8 cellular contexts compared by ENCODE assay signal in genomic region chr19:19997656-19998268, GRCh38. TPM values are rescaled to one million over a fixed set of nuclear protein-coding genes. Genes with fewer than 3 reads are reported as not detected.
DNase-seq lines count a peak whose midpoint lies in the region; ATAC-seq and TF ChIP-seq lines count a peak whose summit lies in the region.

No MANE protein-coding gene starts in this region.

- no peak overlapping the region for H3K23ac ChIP-seq in mesendoderm (ENCODE audit: low read length)

- H4K5ac ChIP-seq in mesendoderm (ENCODE audit: low read length), result no peak overlapping the region

- H3K27ac ChIP-seq in breast epithelium (no peak overlapping the region), mesendoderm (ENCODE audit: low read depth, low read length) (no peak overlapping the region), thyroid gland (no peak overlapping the region)

- H2BK120ac ChIP-seq in mesendoderm (ENCODE audit: low read depth, low read length), result no peak overlapping the region

- H3K4me2 ChIP-seq in mesendoderm (ENCODE audit: low read length), result no peak overlapping the region

- no peak overlapping the region for H2BK5ac ChIP-seq in mesendoderm (ENCODE audit: low read length)

- no peak overlapping the region for H3K18ac ChIP-seq in mesendoderm (ENCODE audit: low read length)

- H3K9me3 ChIP-seq in breast epithelium (peaks cover 0 to 1% of the 10 kb centered on the region in 2 donors), thyroid gland (no peaks in the 10 kb centered on the region)

- TF ChIP-seq CTCF in breast epithelium (IDR thresholded peaks at IDR 0.05) (peak; percentile 46 to 75 (median 62)), thyroid gland (IDR thresholded peaks at IDR 0.05) (peak; percentile 47 to 77 (median 68))

- no peak overlapping the region for H3K4ac ChIP-seq in mesendoderm (ENCODE audit: low read depth, low read length)

- no peak overlapping the region for H3K9ac ChIP-seq in mesendoderm (ENCODE audit: low read length)

- H4K8ac ChIP-seq in mesendoderm (ENCODE audit: low read depth, low read length), result no peak overlapping the region

- intact Hi-C loops in breast epithelium (cut with DNase I; ENCODE audit: low total_unique reads) (no loop called here), thyroid gland (cut with DNase I) (no loop called here)

- no peaks in the 10 kb centered on the region for H3K27me3 ChIP-seq in breast epithelium
- no peaks in the 10 kb centered on the region for H3K27me3 ChIP-seq in mesendoderm (ENCODE audit: insufficient read depth, low read length, poor library complexity)
- no peaks in the 10 kb centered on the region for H3K27me3 ChIP-seq in thyroid gland

- H3K79me2 ChIP-seq in mesendoderm (ENCODE audit: control insufficient read depth, insufficient read depth, low read length), result no peaks in the 10 kb centered on the region

- no peak overlapping the region for H2BK15ac ChIP-seq in mesendoderm (replicated peaks; ENCODE audit: low read depth)

- H2AK5ac ChIP-seq in mesendoderm (ENCODE audit: low read length), result no peak overlapping the region

- TF ChIP-seq POLR2A in breast epithelium (IDR thresholded peaks at IDR 0.05), result no peak
- TF ChIP-seq POLR2A in thyroid gland (IDR thresholded peaks at IDR 0.05), result no peak

- H3K79me1 ChIP-seq in mesendoderm (ENCODE audit: low read length), result no peaks in the 10 kb centered on the region

- no CpG with 5 or more reads among the region's 7 CpGs for WGBS in mesendoderm (ENCODE audit: extremely low coverage, insufficient coverage, low lambda C conversion rate)
- 70 to 71% methylated on average over 7 of the region's 7 CpGs for whole genome bisulfite sequencing in thyroid gland, 2 donors

- H3K4me3 ChIP-seq in breast epithelium (no peak overlapping the region), mesendoderm (ENCODE audit: low read length) (no peak overlapping the region), thyroid gland (replicated peaks in 1 of 3) (no peak overlapping the region)

- DNase-seq in DMS53 treated with DMSO at 0.1 percent for 48 hours (lab: John Stamatoyannopoulos, UW; ENCODE audit: unreplicated experiment) (peak; percentile 12), RKO (ENCODE audit: low spot score) (peak; percentile 30), breast epithelium (ENCODE audit: low spot score in 2 of 2) (peak in 1 of 2 donors; percentile 60), mesendoderm (peak; percentile 62), thyroid gland (peak; percentile 24 to 52)

- H3K56ac ChIP-seq in mesendoderm (ENCODE audit: low read length), result no peak overlapping the region

- ATAC-seq in HG03025 (IDR thresholded peaks at IDR 0.05; ENCODE audit: low FRiP score, unreplicated experiment) (no peak), GM18517 (IDR thresholded peaks at IDR 0.05; ENCODE audit: unreplicated experiment) (no peak), GM18498 (IDR thresholded peaks at IDR 0.05; ENCODE audit: unreplicated experiment) (no peak)

- H3K4me1 ChIP-seq in breast epithelium (no peaks in the 10 kb centered on the region), mesendoderm (ENCODE audit: control insufficient read depth, low read depth, low read length) (no peaks in the 10 kb centered on the region), thyroid gland (no peaks in the 10 kb centered on the region)

- H3K36me3 ChIP-seq in breast epithelium (no peaks in the 10 kb centered on the region), mesendoderm (ENCODE audit: control insufficient read depth, insufficient read depth, low read length) (no peaks in the 10 kb centered on the region), thyroid gland (no peaks in the 10 kb centered on the region)

RNA-seq across cellular contexts. Expression of gene ZNF682, which starts 41.5 kb away (rescaled TPM):
- total RNA-seq in breast epithelium (1 to 10 TPM; 3.3 to 5.7 (median 4.6) TPM), thyroid gland (10 to 100 TPM; 11.4 to 20.4 (median 12.1) TPM)
- 13.0 TPM for polyA plus RNA-seq in mesendoderm (2013, experiment 1 of 2)
- 13.5 TPM for polyA plus RNA-seq in mesendoderm (2013, experiment 2 of 2)
